In genomic region chr10:13099144-13099665, GRCh38 we compare ENCODE assay signal across 8 cellular contexts. TPM values are rescaled to one million over a fixed set of nuclear protein-coding genes. Genes with fewer than 3 reads are reported as not detected.
DNase-seq lines count a peak whose midpoint lies in the region; ATAC-seq and TF ChIP-seq lines count a peak whose summit lies in the region.

No MANE protein-coding gene starts in this region.

- H3K9ac ChIP-seq in KMS-11 = peak overlapping the region; percentile 41; the same call in 1 of the 2 replicates

- peaks cover 6% of the 10 kb centered on the region; the same call in 1 of the 2 replicates for H3K79me2 ChIP-seq in KMS-11 (ENCODE audit: insufficient read depth, low read depth)

- H3K4me1 ChIP-seq in KMS-11 (ENCODE audit: low read depth, poor library complexity, severe bottlenecking) = peaks cover 26% of the 10 kb centered on the region
- peaks cover 12% of the 10 kb centered on the region for H3K4me1 ChIP-seq in psoas muscle

- no peaks in the 10 kb centered on the region for H4K20me1 ChIP-seq in KMS-11 (ENCODE audit: insufficient read depth)

- DNase-seq in GM06990 (ENCODE audit: extremely low read depth, insufficient read length) (peak; percentile 60), SK-N-DZ (ENCODE audit: low spot score) (peak; percentile 80), astrocyte of the cerebellum (ENCODE audit: low read depth) (no peak), hepatic stellate cell (ENCODE audit: low spot score) (peak; percentile 51), psoas muscle (peak; percentile 31 to 61), GDM1 (lab: John Stamatoyannopoulos, UW) (no peak)

- H3K27me3 ChIP-seq in GM06990 (replicated peaks; ENCODE audit: control insufficient read depth, insufficient read depth, low read length) (no peaks in the 10 kb centered on the region; the same call in 1 of the 2 replicates), KMS-11 (ENCODE audit: insufficient read depth, low read depth) (no peaks in the 10 kb centered on the region), psoas muscle (ENCODE audit: insufficient read depth in 3 of 3, low read length in 2 of 3) (no peaks in the 10 kb centered on the region)

- H3K4me3 ChIP-seq in GM06990 (replicated peaks; ENCODE audit: low read depth, low read length) = peak overlapping the region; percentile 87
- H3K4me3 ChIP-seq in KMS-11 (IDR thresholded peaks at IDR 0.05; ENCODE audit: insufficient read depth, low read depth, low read length) = no peak overlapping the region
- peak overlapping the region; percentile 83 for H3K4me3 ChIP-seq in astrocyte of the cerebellum (ENCODE audit: low read depth, low read length)
- peak overlapping the region; percentile 99 for H3K4me3 ChIP-seq in psoas muscle

- TF ChIP-seq CTCF in GM06990 (IDR thresholded peaks at IDR 0.05; ENCODE audit: insufficient read depth, low read length, poor library complexity, severe bottlenecking) (peak; percentile 71), KMS-11 (conservative IDR thresholded peaks at IDR 0.05; ENCODE audit: low read depth, low read length) (no peak), astrocyte of the cerebellum (IDR thresholded peaks at IDR 0.05; ENCODE audit: low read depth, low read length, missing control alignments) (peak; percentile 55), psoas muscle (IDR thresholded peaks at IDR 0.05) (peak; percentile 13)

- peak overlapping the region; percentile 77 for H3K4me2 ChIP-seq in KMS-11

- intact Hi-C loops in psoas muscle (cut with DNase I) = loop anchor here (5.0 to 10.0 kb wide), 4 partner anchors 194 to 902 kb away; partner anchors contain the start of genes CDC123 (in 1 of the 2) and NUDT5 (in 1 of the 2)

- H3K9me3 ChIP-seq in psoas muscle = no peaks in the 10 kb centered on the region

- no peaks in the 10 kb centered on the region; the same call in 1 of the 2 replicates for H3K36me3 ChIP-seq in GM06990 (ENCODE audit: control insufficient read depth, insufficient read depth, low read length)
- H3K36me3 ChIP-seq in KMS-11 (ENCODE audit: insufficient read depth) = no peaks in the 10 kb centered on the region
- H3K36me3 ChIP-seq in psoas muscle (ENCODE audit: insufficient read depth in 1 of 2, low read depth in 1 of 2) = peaks cover 0 to 5% of the 10 kb centered on the region in 2 donors

- 4 to 9% (median 5%) methylated on average over 12 to 14 of the region's 14 CpGs for WGBS in psoas muscle, 3 donors

- peak overlapping the region; percentile 53 for H3K27ac ChIP-seq in KMS-11
- peak overlapping the region; percentile 99 for H3K27ac ChIP-seq in psoas muscle

- in situ Hi-C loops in astrocyte of the cerebellum (cut with HindIII; ENCODE audit: low sequenced_read_pairs) = no loop called here

- peak overlapping the region; percentile 93 for H2AFZ ChIP-seq in KMS-11 (ENCODE audit: low read depth)

- ATAC-seq in GM21825 (IDR thresholded peaks at IDR 0.05; ENCODE audit: unreplicated experiment) (peak; percentile 28), psoas muscle (peak in 2 of 4 donors; percentile 14 to 30)

RNA-seq across cellular contexts. Expression of gene OPTN, which starts 0.8 kb away (rescaled TPM):
- polyA plus RNA-seq in SK-N-DZ (2014; cell fraction: cytosol; rRNA removed) = 2.6 and 3.4 TPM in 2 replicates
- 1.4 and 2.2 TPM in 2 replicates for polyA plus RNA-seq in SK-N-DZ (2014; cell fraction: nucleus; rRNA removed)
- total RNA-seq in psoas muscle = 100 to 1,000 TPM; 178 to 561 (median 312) TPM
- polyA plus RNA-seq in psoas muscle = 100 to 1,000 TPM; 113 to 523 (median 518) TPM

Comparison
In these comparisons a context has a peak if more than half of its experiments do, and no peak if none do; other contexts are left out.
1. DNase-seq: peak in GM06990 (single experiment), SK-N-DZ (single experiment), hepatic stellate cell (single experiment) and psoas muscle (2 of 2); none in astrocyte of the cerebellum (single experiment) and GDM1 (single experiment).